ENCODE assay signal across 24 cellular contexts in the genomic region with DNA sequence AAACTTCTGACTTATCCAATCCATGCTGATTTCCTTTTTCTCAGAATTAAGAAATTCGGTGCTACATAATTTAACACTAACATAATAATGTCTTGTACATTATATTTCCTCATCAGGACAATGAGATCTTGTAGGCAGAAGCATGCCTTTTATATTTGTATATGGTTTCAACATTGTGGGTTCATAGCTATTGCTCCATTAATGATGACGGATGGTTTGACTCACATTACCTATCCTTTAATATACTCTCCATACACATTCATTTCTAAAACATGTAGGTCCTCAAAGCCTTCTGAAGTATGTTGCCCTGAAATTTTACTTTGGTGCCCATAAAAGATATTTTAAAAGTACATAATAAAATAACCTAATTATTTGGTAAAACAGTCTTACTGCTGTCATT.
"Had no signal": no experiment of that assay in that cellular context is flagged by ENCODE, and none has a peak within 500 bp of the region (broad histone marks: within the 10 kb centered on the region; RNA-seq: fewer than 3 reads in every experiment).

No MANE protein-coding gene starts in this region.

- H3K4me1 ChIP-seq: esophagus squamous epithelium, spleen, testis, tibial nerve, upper lobe of right lung, vagina had no signal

- H3K27ac ChIP-seq: dorsolateral prefrontal cortex, esophagus squamous epithelium, neutrophil, spleen, testis, tibial nerve, upper lobe of right lung, vagina had no signal

- H3K9me3 ChIP-seq: esophagus squamous epithelium, neutrophil, spleen, testis, tibial nerve, upper lobe of right lung, vagina had no signal

- H3K4me3 ChIP-seq: dorsolateral prefrontal cortex, esophagus squamous epithelium, spleen, testis, tibial nerve, upper lobe of right lung, vagina had no signal

- DNase-seq: cortex of kidney; dorsolateral prefrontal cortex; effector CD8-positive, alpha-beta T cell; esophagus squamous epithelium; foreskin fibroblast; immature natural killer cell; kidney; left cardiac atrium; left ventricle myocardium superior; naive thymus-derived CD4-positive, alpha-beta T cell; nephron progenitor cell; posterior cingulate gyrus; spleen; stimulated activated CD4-positive, alpha-beta T cell treated with anti-CD3 and anti-CD28 coated beads, Interleukin-15, amount 100 ng/mL, for 24 hours; stimulated activated CD4-positive, alpha-beta T cell treated with anti-CD3 and anti-CD28 coated beads, Interleukin-1b, Interleukin-23, amount 100 ng/mL, for 48 hours; stimulated activated CD4-positive, alpha-beta T cell treated with anti-CD3 and anti-CD28 coated beads, Interleukin-4, amount 100 ng/mL, for 4 hours; stimulated activated naive B cell treated with anti-CD40 and anti-IgM and Interleukin-4, amounts not matched to agents 10 μg/mL and 1 μg/mL and 100 μg/mL, for 72 hours; stimulated activated naive CD8-positive, alpha-beta T cell treated with anti-CD3 and anti-CD28 coated beads, Interleukin-15, amount 100 ng/mL, for 72 hours; testis; upper lobe of right lung had no signal

- H3K36me3 ChIP-seq: esophagus squamous epithelium, neutrophil, spleen, tibial nerve, upper lobe of right lung, vagina had no signal

- ATAC-seq: left cardiac atrium; left ventricle myocardium superior; naive thymus-derived CD4-positive, alpha-beta T cell; sciatic nerve; stimulated activated naive B cell treated with anti-CD40 and anti-IgM and Interleukin-4, amounts not matched to agents 10 μg/mL and 1 μg/mL and 100 μg/mL, for 72 hours; stimulated activated naive CD8-positive, alpha-beta T cell treated with anti-CD3 and anti-CD28 coated beads, Interleukin-15, amount 100 ng/mL, for 72 hours; upper lobe of right lung had no signal

- H3K27me3 ChIP-seq: dorsolateral prefrontal cortex, esophagus squamous epithelium, neutrophil, spleen, testis, tibial nerve, upper lobe of right lung, vagina had no signal
